In the genomic region with DNA sequence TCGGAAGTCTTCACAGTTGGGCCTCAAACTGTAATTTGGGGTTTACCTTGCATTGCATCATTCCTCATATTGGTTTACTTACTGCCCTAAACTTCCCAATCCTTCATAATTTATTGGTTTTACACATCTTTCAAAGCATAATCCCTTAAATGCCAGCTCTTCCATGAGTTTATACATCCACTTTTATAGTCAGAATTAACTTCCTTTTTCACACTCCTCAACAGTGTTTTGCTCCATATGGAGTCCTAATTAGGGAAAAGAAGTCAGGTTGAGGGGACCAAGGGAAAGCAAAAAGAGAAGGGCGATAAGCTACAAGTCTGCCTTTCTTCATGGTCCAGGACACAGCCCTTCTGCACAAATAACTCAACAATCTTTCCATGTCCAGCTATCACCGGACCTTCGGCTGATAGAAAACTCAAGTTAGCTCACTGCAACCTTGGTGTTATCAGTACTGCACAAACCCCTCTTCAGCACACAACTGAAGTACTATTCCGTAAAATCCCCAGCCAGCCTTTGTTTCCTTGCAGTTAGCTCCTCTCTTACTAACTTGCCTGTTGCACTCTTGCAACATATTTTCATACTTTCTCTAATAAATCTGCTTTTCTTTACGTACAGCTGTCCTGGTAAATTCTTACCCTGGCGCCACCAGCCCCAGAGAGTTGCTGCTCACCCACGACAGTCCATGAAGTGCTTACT, we compare ENCODE assay signal across 16 cellular contexts. TPM values are rescaled to one million over a fixed set of nuclear protein-coding genes. Genes with fewer than 3 reads are reported as not detected.
DNase-seq lines count a peak whose midpoint lies in the region; ATAC-seq, FAIRE-seq and TF ChIP-seq lines count a peak whose summit lies in the region.
"Had no signal": no experiment of that assay in that cellular context is flagged by ENCODE, and none has a peak within 500 bp of the region (broad histone marks: within the 10 kb centered on the region; RNA-seq: fewer than 3 reads in every experiment).

No MANE protein-coding gene starts in this region.

- H3K9me1 ChIP-seq in K562 (ENCODE audit: control insufficient read depth, insufficient read depth, low read length) = no peaks in the 10 kb centered on the region

- H3K4me3 Mint-ChIP-seq in activated naive CD4-positive, alpha-beta T cell treated with anti-CD3 and anti-CD28 coated beads, Interleukin-2, amount 10 ng/mL, durations not matched to agents 7 days and 5 days = peak overlapping the region; percentile 26
- peak overlapping the region; percentile 30 to 36 for H3K4me3 Mint-ChIP-seq in stimulated activated naive B cell treated with anti-CD40 and anti-IgM and Interleukin-4, amounts not matched to agents 10 μg/mL and 1 μg/mL and 100 μg/mL, for 72 hours

- H3K27ac Mint-ChIP-seq in activated naive CD4-positive, alpha-beta T cell treated with anti-CD3 and anti-CD28 coated beads, Interleukin-2, amount 10 ng/mL, durations not matched to agents 7 days and 5 days = peak overlapping the region; percentile 46
- H3K27ac Mint-ChIP-seq in stimulated activated naive B cell treated with anti-CD40 and anti-IgM and Interleukin-4, amounts not matched to agents 10 μg/mL and 1 μg/mL and 100 μg/mL, for 72 hours = no peak overlapping the region

- TF ChIP-seq RAD21 in K562 (CRISPR knock-in tag; conservative IDR thresholded peaks at IDR 0.05 in 1 of 2, IDR thresholded peaks at IDR 0.05 in 1 of 2) = no peak

- H3K27ac ChIP-seq in OCI-LY7 (ENCODE audit: low read depth, low read length, poor library complexity, severe bottlenecking) = no peak overlapping the region
- peak overlapping the region; percentile 86 for H3K27ac ChIP-seq in K562 (ENCODE audit: extremely low read depth, low read depth, low read length)
- H3K27ac ChIP-seq: cardiac muscle cell had no signal

- BruUV-seq in OCI-LY7 (replicated peaks; lab: Mats Ljungman, UMichigan) = no TSS peak
- BruUV-seq in K562 (replicated peaks; lab: Mats Ljungman, UMichigan) = no TSS peak

- no peaks in the 10 kb centered on the region for H3K27me3 Mint-ChIP-seq in activated naive CD4-positive, alpha-beta T cell treated with anti-CD3 and anti-CD28 coated beads, Interleukin-2, amount 10 ng/mL, durations not matched to agents 7 days and 5 days
- H3K27me3 Mint-ChIP-seq in stimulated activated naive B cell treated with anti-CD40 and anti-IgM and Interleukin-4, amounts not matched to agents 10 μg/mL and 1 μg/mL and 100 μg/mL, for 72 hours = peaks cover 0 to 6% of the 10 kb centered on the region in 2 donors

- peaks cover 19% of the 10 kb centered on the region for H3K4me1 ChIP-seq in OCI-LY7 (ENCODE audit: insufficient read depth, low read length, poor library complexity, severe bottlenecking)
- H3K4me1 ChIP-seq in K562 (replicated peaks in 1 of 2; ENCODE audit: control insufficient read depth in 2 of 2, insufficient read depth in 2 of 2, low read length in 2 of 2) = peaks cover 5 to 18% of the 10 kb centered on the region in 2 experiments; a peak in 3 of 5 replicates

- POLR2A ChIA-PET in OCI-LY7 (lab: Charles Lee) (interaction anchor here (0.6 to 2.5 kb wide), 9 partner anchors 15 to 1707 kb away, joined by 3 to 22 read pairs (median 3); partner anchors contain the start of gene BLOC1S5), K562 (lab: Yijun Ruan, JAX) (interaction anchor here (0.6 to 1.4 kb wide), 7 partner anchors 10 to 197 kb away, joined by 3 to 5 read pairs (median 3); no protein-coding TSS in a partner anchor)

- no peak for DNase-seq in activated naive CD4-positive, alpha-beta T cell treated with anti-CD3 and anti-CD28 coated beads, Interleukin-2, amount 10 ng/mL, durations not matched to agents 7 days and 5 days
- DNase-seq in activated naive CD4-positive, alpha-beta T cell treated with anti-CD3 and anti-CD28 coated beads, Interleukin-2, amount 50 U/mL, for 16 hours = no peak
- no peak for DNase-seq in OCI-LY7 (ENCODE audit: low spot score)
- peak in 2 of 4 experiments; percentile 35 to 88 for DNase-seq in K562 (ENCODE audit: extremely low read depth in 1 of 4, low spot score in 3 of 4)
- no peak for DNase-seq in stimulated activated naive B cell treated with anti-CD40 and anti-IgM and Interleukin-4, amounts not matched to agents 10 μg/mL and 1 μg/mL and 100 μg/mL, for 72 hours
- no peak for DNase-seq in NCI-H1048 (lab: John Stamatoyannopoulos, UW)
- no peak for DNase-seq in Kasumi-1 (lab: John Stamatoyannopoulos, UW)
- DNase-seq: activated CD8-positive, alpha-beta memory T cell treated with anti-CD3 and anti-CD28 coated beads, Interleukin-2, amount 50 U/mL, for 4 hours; NCI-H1092; NCI-H524 treated with DMSO at 0.1 percent for 48 hours; stimulated activated CD4-positive, alpha-beta T cell treated with anti-CD3 and anti-CD28 coated beads, Interleukin-12 subunit alpha, Interleukin-12 subunit beta, amount 100 ng/mL, for 4 hours had no signal

- in situ Hi-C loops in K562 (cut with MboI) = no loop called here

- peak overlapping the region; percentile 80 to 84 for H3K9ac ChIP-seq in K562 (ENCODE audit: insufficient read depth in 1 of 2, low read depth in 2 of 2, low read length in 2 of 2)

- H3K9me3 ChIP-seq in OCI-LY7 (ENCODE audit: low read length) = no peaks in the 10 kb centered on the region; the same call in 1 of the 2 replicates
- H3K9me3 ChIP-seq in K562 (replicated peaks; ENCODE audit: control insufficient read depth, insufficient read depth, low read depth, low read length) = no peaks in the 10 kb centered on the region
- H3K9me3 ChIP-seq: HAP-1 had no signal

- peak; percentile 80 for FAIRE-seq in K562 (lab: Jason Lieb, UNC)
- FAIRE-seq: islet of Langerhans had no signal

- H3K36me3 ChIP-seq in OCI-LY7 (ENCODE audit: insufficient read depth, low read length) (peaks cover 49% of the 10 kb centered on the region), K562 (ENCODE audit: control insufficient read depth, insufficient read depth, low read length) (peaks cover 50% of the 10 kb centered on the region)

- H3K36me3 Mint-ChIP-seq in activated naive CD4-positive, alpha-beta T cell treated with anti-CD3 and anti-CD28 coated beads, Interleukin-2, amount 10 ng/mL, durations not matched to agents 7 days and 5 days = peaks cover 29% of the 10 kb centered on the region
- H3K36me3 Mint-ChIP-seq in stimulated activated naive B cell treated with anti-CD40 and anti-IgM and Interleukin-4, amounts not matched to agents 10 μg/mL and 1 μg/mL and 100 μg/mL, for 72 hours = peaks cover 14 to 19% of the 10 kb centered on the region in 2 donors

- H4K20me1 ChIP-seq in OCI-LY7 (ENCODE audit: insufficient read depth, low read length) (peaks cover 6% of the 10 kb centered on the region; the same call in 1 of the 2 replicates), K562 (replicated peaks; ENCODE audit: control insufficient read depth, insufficient read depth, low read length) (no peaks in the 10 kb centered on the region; the same call in 1 of the 2 replicates)

- ATAC-seq in K562 (peak; percentile 57), HG03378 (IDR thresholded peaks at IDR 0.05; ENCODE audit: unreplicated experiment) (no peak)
- ATAC-seq in stimulated activated naive B cell treated with anti-CD40 and anti-IgM and Interleukin-4, amounts not matched to agents 10 μg/mL and 1 μg/mL and 100 μg/mL, for 72 hours (replicated peaks) = no peak
- ATAC-seq: esophagus mucosa had no signal

- no peaks in the 10 kb centered on the region for H3K9me2 ChIP-seq in OCI-LY7 (ENCODE audit: insufficient read depth, low read length)

- TF ChIP-seq POLR2A in K562 (conservative IDR thresholded peaks at IDR 0.05) = peak; percentile 55

- 2% methylated on average over 8 of the region's 8 CpGs for WGBS in K562 (ENCODE audit: insufficient coverage, low coverage, missing lambda C conversion rate)

- H2AFZ ChIP-seq in OCI-LY7 (ENCODE audit: low read length) (no peak overlapping the region), K562 (ENCODE audit: low read depth, low read length) (no peak overlapping the region)

- H3K4me2 ChIP-seq in OCI-LY7 (ENCODE audit: low read length) (peak overlapping the region; percentile 62), K562 (ENCODE audit: insufficient read depth, low read length) (peak overlapping the region; percentile 85)

- intact Hi-C loops in OCI-LY7 (cut with micrococcal nuclease; ENCODE audit: unreplicated experiment) = loop anchor here (10.0 kb wide), 1 partner anchor 334 kb away; the partner anchor contains the start of gene SLC35B3
- intact Hi-C loops in K562 (cut with micrococcal nuclease) = loop anchor here (10.0 kb wide), 1 partner anchor 334 kb away; the partner anchor contains the start of gene SLC35B3

- TF ChIP-seq EP300 in K562 (IDR thresholded peaks at IDR 0.05; ENCODE audit: low read length) = peak; percentile 84

- H3K4me3 ChIP-seq in OCI-LY7 (ENCODE audit: low read depth, low read length, poor library complexity, severe bottlenecking) = peak overlapping the region; percentile 56
- peak overlapping the region; percentile 38 for H3K4me3 ChIP-seq in K562
- H3K4me3 ChIP-seq: cardiac muscle cell had no signal

- H3K27me3 ChIP-seq in K562 (ENCODE audit: control insufficient read depth in 2 of 2, insufficient read depth in 2 of 2, low read length in 2 of 2) = no peaks in the 10 kb centered on the region
- H3K27me3 ChIP-seq: cardiac muscle cell had no signal

- no peak for TF ChIP-seq CTCF in OCI-LY7 (conservative IDR thresholded peaks at IDR 0.05; ENCODE audit: low read length)
- no peak for TF ChIP-seq CTCF in K562 (IDR thresholded peaks at IDR 0.05 in 2 of 3, conservative IDR thresholded peaks at IDR 0.05 in 1 of 3; ENCODE audit: insufficient read depth in 2 of 3, low read depth in 1 of 3, low read length in 3 of 3)

- CTCF ChIA-PET in activated naive CD4-positive, alpha-beta T cell treated with anti-CD3 and anti-CD28 coated beads, Interleukin-2, amount 10 ng/mL, durations not matched to agents 7 days and 5 days (lab: Charles Lee) = interaction anchor here (1.3 kb wide), 1 partner anchor 34 kb away, joined by 3 read pairs; no protein-coding TSS in a partner anchor
- CTCF ChIA-PET in OCI-LY7 (lab: Charles Lee; ENCODE audit: unreplicated experiment) (no interaction called here), K562 (lab: Yijun Ruan, JAX; ENCODE audit: low intra/inter-chr PET ratio) (no interaction called here)

- peaks cover 36% of the 10 kb centered on the region for H3K4me1 Mint-ChIP-seq in activated naive CD4-positive, alpha-beta T cell treated with anti-CD3 and anti-CD28 coated beads, Interleukin-2, amount 10 ng/mL, durations not matched to agents 7 days and 5 days
- H3K4me1 Mint-ChIP-seq in stimulated activated naive B cell treated with anti-CD40 and anti-IgM and Interleukin-4, amounts not matched to agents 10 μg/mL and 1 μg/mL and 100 μg/mL, for 72 hours = peaks cover 15 to 29% of the 10 kb centered on the region in 2 donors

- H3K79me2 ChIP-seq in OCI-LY7 (ENCODE audit: insufficient read depth, low read depth, low read length) (peaks cover 66% of the 10 kb centered on the region), K562 (ENCODE audit: control insufficient read depth, insufficient read depth, low read length) (peaks cover 76% of the 10 kb centered on the region)

- H3K9me3 Mint-ChIP-seq in activated naive CD4-positive, alpha-beta T cell treated with anti-CD3 and anti-CD28 coated beads, Interleukin-2, amount 10 ng/mL, durations not matched to agents 7 days and 5 days = no peaks in the 10 kb centered on the region
- H3K9me3 Mint-ChIP-seq in stimulated activated naive B cell treated with anti-CD40 and anti-IgM and Interleukin-4, amounts not matched to agents 10 μg/mL and 1 μg/mL and 100 μg/mL, for 72 hours = no peaks in the 10 kb centered on the region

RNA-seq across cellular contexts. Expression of gene EEF1E1, which starts 2.0 kb away (rescaled TPM):
- 54.6 and 70.9 TPM in 2 replicates for total RNA-seq in OCI-LY7 (2014; rRNA removed; shearing (Covaris generic))
- total RNA-seq in OCI-LY7 (2022) = 68.0 and 70.5 TPM in 2 replicates
- total RNA-seq in K562 (2011; cell fraction: chromatin; rRNA removed; ENCODE audit: low replicate concordance) = 49.0 and 93.0 TPM in 2 replicates
- 41.2 and 52.1 TPM in 2 replicates for total RNA-seq in K562 (2011; cell fraction: nucleolus; rRNA removed)
- total RNA-seq in K562 (2011; cell fraction: nucleoplasm; rRNA removed) = 66.7 and 82.7 TPM in 2 replicates
- 131 and 162 TPM in 2 replicates for total RNA-seq in K562 (2014; rRNA removed)
- 327 and 355 TPM in 2 replicates for total RNA-seq in K562 (2014; rRNA removed; fragmentation: Illumina TruSeq; extraction: Trizol)
- 239 and 263 TPM in 2 replicates for total RNA-seq in K562 (2015; rRNA removed; fragmentation: Illumina TruSeq; extraction: Trizol)
- total RNA-seq in K562 (2021) = 135 and 150 TPM in 2 replicates
- 262 and 338 TPM in 2 replicates for polyA plus RNA-seq in K562 (2011; rRNA removed)
- 118 and 166 TPM in 2 replicates for polyA plus RNA-seq in K562 (2011; cell fraction: cytosol; rRNA removed)
- 46.5 and 86.2 TPM in 2 replicates for polyA plus RNA-seq in K562 (2011; cell fraction: nucleus; rRNA removed)
- polyA plus RNA-seq in K562 (2012) = 176 and 223 TPM in 2 replicates
- 219 and 229 TPM in 2 replicates for polyA plus RNA-seq in K562 (2014; fragmentation: Illumina TruSeq; extraction: Trizol)
- polyA plus RNA-seq in K562 (2014; fragmentation: Nextera tagmentation; extraction: Ambion mirVana) = 1,000 to 10,000 TPM; 1,212 to 1,355 TPM
- 302 and 419 TPM in 2 replicates for polyA plus RNA-seq in K562 (2014; rRNA removed)
- polyA minus RNA-seq in K562 (2011; rRNA and poly(A)+ RNA removed) = 106 and 107 TPM in 2 replicates
- 28.8 and 41.5 TPM in 2 replicates for polyA minus RNA-seq in K562 (2011; cell fraction: cytosol; rRNA and poly(A)+ RNA removed)
- polyA minus RNA-seq in K562 (2011; cell fraction: nucleus; rRNA and poly(A)+ RNA removed) = 39.9 and 68.0 TPM in 2 replicates

RNA-seq across cellular contexts. Expression of gene BLOC1S5, which starts 36.1 kb away (rescaled TPM):
- total RNA-seq in OCI-LY7 (2014; rRNA removed; shearing (Covaris generic)) = 22.6 and 30.0 TPM in 2 replicates
- total RNA-seq in OCI-LY7 (2022) = 25.7 and 30.7 TPM in 2 replicates
- total RNA-seq in K562 (2011; cell fraction: chromatin; rRNA removed; ENCODE audit: low replicate concordance) = 10.1 and 22.8 TPM in 2 replicates
- total RNA-seq in K562 (2011; cell fraction: nucleolus; rRNA removed) = 5.3 and 5.5 TPM in 2 replicates
- total RNA-seq in K562 (2011; cell fraction: nucleoplasm; rRNA removed) = 13.9 and 19.7 TPM in 2 replicates
- 23.6 and 24.3 TPM in 2 replicates for total RNA-seq in K562 (2014; rRNA removed)
- 29.6 and 32.8 TPM in 2 replicates for total RNA-seq in K562 (2014; rRNA removed; fragmentation: Illumina TruSeq; extraction: Trizol)
- total RNA-seq in K562 (2015; rRNA removed; fragmentation: Illumina TruSeq; extraction: Trizol) = 28.6 and 32.6 TPM in 2 replicates
- total RNA-seq in K562 (2021) = 22.1 and 27.7 TPM in 2 replicates
- 19.9 and 27.9 TPM in 2 replicates for polyA plus RNA-seq in K562 (2011; rRNA removed)
- 5.5 and 7.7 TPM in 2 replicates for polyA plus RNA-seq in K562 (2011; cell fraction: cytosol; rRNA removed)
- 2.7 and 3.7 TPM in 2 replicates for polyA plus RNA-seq in K562 (2011; cell fraction: nucleus; rRNA removed)
- 19.8 and 21.9 TPM in 2 replicates for polyA plus RNA-seq in K562 (2012)
- polyA plus RNA-seq in K562 (2014; fragmentation: Illumina TruSeq; extraction: Trizol) = 32.4 and 41.0 TPM in 2 replicates
- polyA plus RNA-seq in K562 (2014; fragmentation: Nextera tagmentation; extraction: Ambion mirVana) = 10 to 100 TPM in 1 of 2 experiments, 1 to 10 TPM in 1; 8.5 to 13.1 TPM
- 16.7 and 22.6 TPM in 2 replicates for polyA plus RNA-seq in K562 (2014; rRNA removed)
- polyA minus RNA-seq in K562 (2011; rRNA and poly(A)+ RNA removed) = 35.4 and 37.7 TPM in 2 replicates
- 6.5 and 7.5 TPM in 2 replicates for polyA minus RNA-seq in K562 (2011; cell fraction: cytosol; rRNA and poly(A)+ RNA removed)
- 6.3 and 8.9 TPM in 2 replicates for polyA minus RNA-seq in K562 (2011; cell fraction: nucleus; rRNA and poly(A)+ RNA removed)
